1 cellular context compared by ENCODE assay signal in the genomic region with DNA sequence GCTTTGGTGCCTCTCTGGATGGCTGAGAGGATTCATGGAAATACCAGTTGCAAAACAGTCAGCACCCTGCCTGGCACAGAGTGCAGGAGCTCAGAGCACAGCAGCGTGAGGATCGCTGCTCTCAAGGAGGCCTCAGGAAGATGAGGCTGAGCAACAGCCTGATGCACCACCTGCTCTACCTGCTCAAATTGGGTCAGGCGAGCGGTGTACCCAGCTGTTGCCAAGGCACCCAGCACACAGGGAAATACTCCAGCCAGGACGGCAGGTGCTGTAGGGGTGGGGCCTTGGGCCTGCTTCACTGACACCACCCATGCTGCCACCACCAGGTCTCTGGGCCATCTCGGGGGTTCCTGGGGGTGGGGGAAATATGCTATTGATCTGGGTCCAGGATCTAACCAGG.
TF ChIP-seq lines count a peak whose summit lies in the region.

No MANE protein-coding gene starts in this region.

TF ChIP-seq in HepG2, 621 proteins besides CTCF, POLR2A, EP300 and RAD21:
- TF ChIP-seq PCBP2 (optimal IDR thresholded peaks at IDR 0.05; ENCODE audit: low read depth, low read length, poor library complexity, severe bottlenecking) (no peak), NR2F1 (CRISPR knock-in tag; IDR thresholded peaks at IDR 0.05) (no peak)
